8 cellular contexts compared by ENCODE assay signal in the genomic region with DNA sequence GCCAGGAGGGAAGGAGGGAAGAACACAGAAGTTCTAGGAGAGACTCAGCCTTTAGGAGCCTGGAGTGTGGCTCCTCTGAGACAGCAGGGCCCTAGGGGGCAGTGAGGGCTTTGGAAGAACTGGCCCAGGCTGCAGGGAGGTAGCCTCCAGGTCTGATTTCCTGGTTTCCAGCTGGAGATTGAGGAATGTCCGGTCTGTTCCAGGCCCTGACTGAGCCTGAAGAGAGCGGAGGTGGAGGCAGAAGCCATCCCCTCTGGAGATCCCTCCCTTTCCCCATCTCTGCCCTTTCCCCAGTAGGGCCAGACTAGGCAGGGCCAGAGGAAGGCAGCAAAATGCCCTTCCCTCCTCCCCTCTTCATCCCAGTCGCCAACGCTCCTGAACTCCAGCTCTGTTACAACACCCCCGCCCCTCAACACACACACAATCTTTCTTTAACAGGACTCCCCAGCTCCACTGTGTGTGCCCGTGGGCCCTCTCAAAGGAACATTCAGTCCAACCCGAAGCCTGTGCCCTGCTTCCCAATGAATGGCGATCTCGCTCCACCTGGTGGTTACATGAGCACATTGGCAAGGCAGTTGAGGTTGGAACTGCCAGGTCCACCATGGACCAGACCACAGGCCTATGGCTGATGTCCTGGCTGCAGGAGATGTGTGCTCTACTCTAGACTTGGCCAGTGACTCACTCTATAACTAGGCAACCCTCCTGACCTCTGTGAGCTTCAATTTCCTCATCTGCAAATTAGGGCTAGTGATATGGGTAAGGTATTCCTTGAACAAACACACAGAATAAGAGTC. TPM values are rescaled to one million over a fixed set of nuclear protein-coding genes. Genes with fewer than 3 reads are reported as not detected.
DNase-seq lines count a peak whose midpoint lies in the region; ATAC-seq and TF ChIP-seq lines count a peak whose summit lies in the region.

No MANE protein-coding gene starts in this region.

- no peaks in the 10 kb centered on the region for H3K9me3 Mint-ChIP-seq in CD8-positive, alpha-beta memory T cell
- no peaks in the 10 kb centered on the region for H3K9me3 Mint-ChIP-seq in T-helper 1 cell treated with Interleukin-12 subunit alpha and Interleukin-12 subunit beta and Interleukin-4 antibody, amounts not matched to agents 30 μg/mL and 1 μg/mL, for 36 hours
- H3K9me3 Mint-ChIP-seq in progenitor cell of endocrine pancreas (ENCODE audit: low read depth) (no peaks in the 10 kb centered on the region), type B pancreatic cell (no peaks in the 10 kb centered on the region)

- H3K4me3 Mint-ChIP-seq in CD8-positive, alpha-beta memory T cell: no peak overlapping the region
- no peak overlapping the region for H3K4me3 Mint-ChIP-seq in T-helper 1 cell treated with Interleukin-12 subunit alpha and Interleukin-12 subunit beta and Interleukin-4 antibody, amounts not matched to agents 30 μg/mL and 1 μg/mL, for 36 hours
- H3K4me3 Mint-ChIP-seq in progenitor cell of endocrine pancreas (ENCODE audit: low read depth) (no peak overlapping the region), type B pancreatic cell (peak overlapping the region; percentile 5)

- DNase-seq in CD8-positive, alpha-beta memory T cell: peak; percentile 67 to 89 (median 76)
- peak; percentile 73 to 92 (median 87) for DNase-seq in NCI-H1417 (lab: John Stamatoyannopoulos, UW)
- DNase-seq in amygdala (lab: John Stamatoyannopoulos, UW): peak in 54 of 56 donors; percentile 35 to 92 (median 77)
- peak; percentile 87 for DNase-seq in left cardiac atrium
- DNase-seq in progenitor cell of endocrine pancreas (ENCODE audit: low spot score, unreplicated experiment): peak; percentile 55
- peak; percentile 80 for DNase-seq in type B pancreatic cell (ENCODE audit: extremely low spot score, unreplicated experiment)

- H3K27ac ChIP-seq in CD8-positive, alpha-beta memory T cell (ENCODE audit: low read depth, low read length): no peak overlapping the region

- H3K4me3 ChIP-seq in CD8-positive, alpha-beta memory T cell (ENCODE audit: low read length): no peak overlapping the region

- no peaks in the 10 kb centered on the region for H3K36me3 ChIP-seq in CD8-positive, alpha-beta memory T cell (ENCODE audit: insufficient read depth, low read length)

- POLR2A ChIA-PET in CD8-positive, alpha-beta memory T cell (lab: Charles Lee): interaction anchor here (1.0 to 2.0 kb wide), 4 partner anchors 32 to 98 kb away, joined by 4 to 22 read pairs (median 6); a partner anchor contains a TSS

- CTCF ChIA-PET in CD8-positive, alpha-beta memory T cell (lab: Charles Lee): interaction anchor here (0.6 to 9.7 kb wide), 32 partner anchors 9 to 199 kb away, joined by 3 to 190 read pairs (median 5); a partner anchor contains a TSS

- no peaks in the 10 kb centered on the region for H3K9me3 ChIP-seq in CD8-positive, alpha-beta memory T cell (ENCODE audit: low read length)

- no peaks in the 10 kb centered on the region for H3K36me3 Mint-ChIP-seq in CD8-positive, alpha-beta memory T cell
- peaks cover 5% of the 10 kb centered on the region for H3K36me3 Mint-ChIP-seq in T-helper 1 cell treated with Interleukin-12 subunit alpha and Interleukin-12 subunit beta and Interleukin-4 antibody, amounts not matched to agents 30 μg/mL and 1 μg/mL, for 36 hours (ENCODE audit: low read depth)
- H3K36me3 Mint-ChIP-seq in progenitor cell of endocrine pancreas (ENCODE audit: insufficient read depth) (no peaks in the 10 kb centered on the region), type B pancreatic cell (peaks cover 5% of the 10 kb centered on the region)

- peak; percentile 86 for TF ChIP-seq CTCF in progenitor cell of endocrine pancreas (IDR thresholded peaks at IDR 0.05; ENCODE audit: unreplicated experiment)
- TF ChIP-seq CTCF in type B pancreatic cell (conservative IDR thresholded peaks at IDR 0.05): peak; percentile 89

- no peaks in the 10 kb centered on the region for H3K27me3 ChIP-seq in CD8-positive, alpha-beta memory T cell (ENCODE audit: insufficient read depth, low read length, poor library complexity, severe bottlenecking)

- H3K27me3 Mint-ChIP-seq in CD8-positive, alpha-beta memory T cell: peaks cover 0 to 1% of the 10 kb centered on the region in 2 donors
- no peaks in the 10 kb centered on the region for H3K27me3 Mint-ChIP-seq in T-helper 1 cell treated with Interleukin-12 subunit alpha and Interleukin-12 subunit beta and Interleukin-4 antibody, amounts not matched to agents 30 μg/mL and 1 μg/mL, for 36 hours (ENCODE audit: low read depth)
- H3K27me3 Mint-ChIP-seq in progenitor cell of endocrine pancreas (no peaks in the 10 kb centered on the region), type B pancreatic cell (no peaks in the 10 kb centered on the region)

- peak overlapping the region; percentile 0 to 94 (median 86) for H3K27ac Mint-ChIP-seq in CD8-positive, alpha-beta memory T cell
- H3K27ac Mint-ChIP-seq in T-helper 1 cell treated with Interleukin-12 subunit alpha and Interleukin-12 subunit beta and Interleukin-4 antibody, amounts not matched to agents 30 μg/mL and 1 μg/mL, for 36 hours: peak overlapping the region; percentile 80
- H3K27ac Mint-ChIP-seq in progenitor cell of endocrine pancreas (peak overlapping the region; percentile 67), type B pancreatic cell (peak overlapping the region; percentile 70)

- intact Hi-C loops in left cardiac atrium (cut with DNase I): loop anchor here (1.0 to 5.0 kb wide), 3 partner anchors 36 to 87 kb away; a partner anchor contains a TSS

- H3K4me1 ChIP-seq in CD8-positive, alpha-beta memory T cell (ENCODE audit: insufficient read depth, low read length): peaks cover 5% of the 10 kb centered on the region

- peaks cover 8 to 15% (median 12%) of the 10 kb centered on the region in 3 donors for H3K4me1 Mint-ChIP-seq in CD8-positive, alpha-beta memory T cell
- H3K4me1 Mint-ChIP-seq in T-helper 1 cell treated with Interleukin-12 subunit alpha and Interleukin-12 subunit beta and Interleukin-4 antibody, amounts not matched to agents 30 μg/mL and 1 μg/mL, for 36 hours (ENCODE audit: low read depth): peaks cover 6% of the 10 kb centered on the region
- peaks cover 2% of the 10 kb centered on the region for H3K4me1 Mint-ChIP-seq in progenitor cell of endocrine pancreas (ENCODE audit: low read depth)
- peaks cover 10% of the 10 kb centered on the region for H3K4me1 Mint-ChIP-seq in type B pancreatic cell (ENCODE audit: unreplicated experiment)

- peak; percentile 65 for ATAC-seq in GM21737 (IDR thresholded peaks at IDR 0.05; ENCODE audit: unreplicated experiment)
- peak; percentile 93 to 94 for ATAC-seq in left cardiac atrium

RNA-seq across cellular contexts. Expression of a gene that starts 32.0 kb away (rescaled TPM):
- 100 to 1,000 TPM; 183 to 185 TPM for total RNA-seq in CD8-positive, alpha-beta memory T cell
- 55.4 TPM for polyA plus RNA-seq in CD8-positive, alpha-beta memory T cell
- total RNA-seq in left cardiac atrium: 100 to 1,000 TPM; 251 to 270 TPM
- total RNA-seq in progenitor cell of endocrine pancreas: 98.0 and 109 TPM in 2 replicates
- 94.5 and 112 TPM in 2 replicates for total RNA-seq in type B pancreatic cell (ENCODE audit: low replicate concordance)

RNA-seq across cellular contexts. Expression of a gene that starts 36.2 kb away (rescaled TPM):
- total RNA-seq in CD8-positive, alpha-beta memory T cell: 100 to 1,000 TPM; 167 to 168 TPM
- polyA plus RNA-seq in CD8-positive, alpha-beta memory T cell: 100 TPM
- total RNA-seq in left cardiac atrium (10 to 100 TPM; 55.9 to 77.0 TPM), progenitor cell of endocrine pancreas (142 and 145 TPM in 2 replicates), type B pancreatic cell (ENCODE audit: low replicate concordance) (122 and 135 TPM in 2 replicates)

RNA-seq across cellular contexts. Expression of a gene that starts 38.7 kb away (rescaled TPM):
- 10 to 100 TPM; 61.7 to 63.1 TPM for total RNA-seq in CD8-positive, alpha-beta memory T cell
- 117 TPM for polyA plus RNA-seq in CD8-positive, alpha-beta memory T cell
- total RNA-seq in left cardiac atrium: 10 to 100 TPM; 53.3 to 64.2 TPM
- total RNA-seq in progenitor cell of endocrine pancreas: 61.0 and 63.6 TPM in 2 replicates
- 63.4 and 75.6 TPM in 2 replicates for total RNA-seq in type B pancreatic cell (ENCODE audit: low replicate concordance)
